ENCODE assay signal across 19 cellular contexts in genomic region chr4:67083496-67083895, GRCh38.
DNase-seq lines count a peak whose midpoint lies in the region; ATAC-seq, FAIRE-seq and TF ChIP-seq lines count a peak whose summit lies in the region.
"Had no signal": no experiment of that assay in that cellular context is flagged by ENCODE, and none has a peak within 500 bp of the region (broad histone marks: within the 10 kb centered on the region; RNA-seq: fewer than 3 reads in every experiment).

No MANE protein-coding gene starts in this region.

- ATAC-seq in GM18517 (IDR thresholded peaks at IDR 0.05; ENCODE audit: unreplicated experiment) (no peak), left lobe of liver (no peak)

- H3K27me3 Mint-ChIP-seq in neural progenitor cell (ENCODE audit: insufficient read depth, low read depth): no peaks in the 10 kb centered on the region

- H3K27me3 ChIP-seq in neural progenitor cell: no peaks in the 10 kb centered on the region
- no peaks in the 10 kb centered on the region for H3K27me3 ChIP-seq in small intestine (ENCODE audit: control insufficient read depth in 2 of 2, insufficient read depth in 2 of 2, low read length in 2 of 2)
- H3K27me3 ChIP-seq: SJSA1 had no signal

- H3K9me3 ChIP-seq in neural progenitor cell (ENCODE audit: low read depth): no peaks in the 10 kb centered on the region
- H3K9me3 ChIP-seq in small intestine (ENCODE audit: control insufficient read depth, low read depth): no peaks in the 10 kb centered on the region
- H3K9me3 ChIP-seq: SJSA1 had no signal

- H3K4me1 Mint-ChIP-seq in neural progenitor cell: peaks cover 30% of the 10 kb centered on the region
- H3K4me1 Mint-ChIP-seq: CD14-positive monocyte had no signal

- H3K4me3 ChIP-seq in neural progenitor cell (no peak overlapping the region), small intestine (ENCODE audit: low read depth in 1 of 2, low read length in 2 of 2) (no peak overlapping the region)
- H3K4me3 ChIP-seq: SJSA1 had no signal

- no peak for FAIRE-seq in small intestine (lab: Jason Lieb, UNC)

- H3K9ac ChIP-seq in neural progenitor cell: no peak overlapping the region

- no peaks in the 10 kb centered on the region for H3F3A ChIP-seq in neural progenitor cell (ENCODE audit: low read depth)

- H3K36me3 ChIP-seq in neural progenitor cell (no peaks in the 10 kb centered on the region), small intestine (ENCODE audit: control insufficient read depth in 2 of 2, insufficient read depth in 2 of 2, low read length in 2 of 2) (no peaks in the 10 kb centered on the region)
- H3K36me3 ChIP-seq: SJSA1 had no signal

- peak overlapping the region; percentile 2 for H2AFZ ChIP-seq in neural progenitor cell (replicated peaks)

- no peaks in the 10 kb centered on the region for H3K36me3 Mint-ChIP-seq in neural progenitor cell
- H3K36me3 Mint-ChIP-seq: CD14-positive monocyte had no signal

- peak overlapping the region; percentile 43 for H3K27ac Mint-ChIP-seq in neural progenitor cell

- no peak for TF ChIP-seq CTCF in neural progenitor cell (IDR thresholded peaks at IDR 0.05)

- H3K4me3 Mint-ChIP-seq in neural progenitor cell: no peak overlapping the region
- H3K4me3 Mint-ChIP-seq: CD14-positive monocyte had no signal

- DNase-seq in Ammon's horn (ENCODE audit: low spot score) (peak; percentile 24), NCI-H526 treated with DMSO at 0.1 percent for 48 hours (lab: John Stamatoyannopoulos, UW) (peak; percentile 25), foreskin melanocyte (peak; percentile 71), neural progenitor cell (ENCODE audit: low spot score) (peak; percentile 50), inferior parietal cortex (ENCODE audit: extremely low spot score) (no peak), small intestine (no peak), left lobe of liver (ENCODE audit: low spot score) (no peak)
- DNase-seq: AML-193, COR-L47, DMS 273 treated with DMSO at 0.1 percent for 48 hours, DND-41, NCI-H1417, NCI-H187, NCI-H2227 treated with DMSO at 0.1 percent for 48 hours, NCI-H510A treated with DMSO at 0.1 percent for 48 hours had no signal

- peak overlapping the region; percentile 0 for H3K27ac ChIP-seq in neural progenitor cell
- H3K27ac ChIP-seq in small intestine (ENCODE audit: low read depth in 1 of 2, low read length in 1 of 2): no peak overlapping the region
- H3K27ac ChIP-seq: 22Rv1, SJSA1 had no signal

- peaks cover 25% of the 10 kb centered on the region for H3K4me1 ChIP-seq in neural progenitor cell
- H3K4me1 ChIP-seq in small intestine (ENCODE audit: control insufficient read depth in 2 of 2, insufficient read depth in 1 of 2, low read depth in 1 of 2, low read length in 1 of 2): no peaks in the 10 kb centered on the region

- H3K4me2 ChIP-seq in neural progenitor cell: peak overlapping the region; percentile 36

- no peaks in the 10 kb centered on the region for H4K20me1 ChIP-seq in neural progenitor cell (ENCODE audit: low read depth)

- WGBS in small intestine, 3 donors: 66 to 73% (median 69%) methylated on average over 5 of the region's 5 CpGs

- H3K9me3 Mint-ChIP-seq in neural progenitor cell: peaks cover 7% of the 10 kb centered on the region
- H3K9me3 Mint-ChIP-seq: CD14-positive monocyte had no signal

- no peaks in the 10 kb centered on the region for H3K79me2 ChIP-seq in neural progenitor cell (ENCODE audit: low read depth)

Comparison
In these comparisons a context has a peak if more than half of its experiments do, and no peak if none do; other contexts are left out.
1. DNase-seq: peak in Ammon's horn (single experiment), NCI-H526 treated with DMSO at 0.1 percent for 48 hours (single experiment), foreskin melanocyte (single experiment) and neural progenitor cell (single experiment); none in inferior parietal cortex (single experiment), small intestine (single experiment) and left lobe of liver (single experiment).